Comparison of ENCODE assay signal across 24 cellular contexts in the genomic region with DNA sequence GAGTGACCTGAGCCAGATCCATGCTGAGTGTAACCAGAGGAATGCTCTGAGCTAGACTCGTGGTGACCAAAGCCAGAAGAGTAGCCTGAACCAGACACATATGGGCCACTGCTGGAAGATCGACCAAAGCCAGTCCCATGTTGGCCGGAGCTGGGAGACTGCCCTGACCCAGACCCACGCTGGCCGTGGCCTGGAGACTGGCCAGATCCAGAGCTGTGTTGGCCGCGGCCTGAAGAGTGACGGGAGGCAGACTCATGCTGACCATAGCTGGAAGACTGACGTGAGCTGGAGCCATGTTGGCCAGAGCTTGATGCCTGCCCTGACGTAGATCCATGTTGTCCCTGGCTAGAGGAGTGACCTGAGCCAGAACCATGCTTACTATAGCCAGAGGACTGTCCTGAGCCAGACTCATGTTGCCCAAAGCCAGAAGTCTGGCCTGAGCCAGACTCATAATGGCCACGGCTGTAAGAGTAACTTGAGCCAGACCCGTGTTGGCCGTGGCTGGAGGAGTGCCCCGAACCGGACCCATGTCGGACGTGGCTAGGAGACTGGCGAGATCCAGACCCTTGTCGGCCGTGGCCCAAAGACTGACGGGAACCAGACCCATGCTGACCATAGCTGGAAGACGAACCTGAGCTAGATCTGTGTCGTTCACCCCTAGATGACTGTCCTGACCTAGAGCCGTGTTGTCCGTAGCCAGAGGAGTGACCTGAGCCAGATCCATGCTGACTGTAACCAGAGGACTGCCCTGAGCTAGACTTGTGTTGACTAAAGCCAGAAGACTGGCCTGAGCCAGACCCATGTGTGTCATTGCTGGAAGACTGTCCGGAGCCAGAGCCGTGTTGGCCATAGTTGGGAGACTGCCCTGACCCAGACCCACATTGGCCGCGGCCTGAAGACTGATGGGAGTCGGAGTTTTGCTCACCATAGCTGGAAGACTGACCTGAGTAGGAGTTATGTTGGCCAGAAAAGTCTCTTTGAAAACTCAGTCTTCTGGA. TPM values are rescaled to one million over a fixed set of nuclear protein-coding genes. Genes with fewer than 3 reads are reported as not detected.
"Had no signal": no experiment of that assay in that cellular context is flagged by ENCODE, and none has a peak within 500 bp of the region (broad histone marks: within the 10 kb centered on the region; RNA-seq: fewer than 3 reads in every experiment).

No MANE protein-coding gene starts in this region.

- H3K36me3 ChIP-seq: heart left ventricle, left lung, lower lobe of right lung, right atrium auricular region, suprapubic skin, thyroid gland had no signal

- ATAC-seq: heart left ventricle; left lung; lower lobe of right lung; natural killer cell; stimulated activated effector memory CD8-positive, alpha-beta T cell treated with anti-CD3 and anti-CD28 coated beads, Interleukin-12 subunit alpha, Interleukin-12 subunit beta, amount 100 ng/mL, for 72 hours; stimulated activated naive CD8-positive, alpha-beta T cell treated with anti-CD3 and anti-CD28 coated beads, Interleukin-15, Interleukin-2, amounts not matched to agents 100 U/mL and 50 U/mL, for 24 hours had no signal

- H3K9me3 ChIP-seq: lower lobe of right lung, right atrium auricular region, suprapubic skin, thyroid gland had no signal

- H3K4me1 ChIP-seq: heart left ventricle, left lung, lower lobe of right lung, right atrium auricular region, suprapubic skin, thyroid gland had no signal

- H3K4me3 ChIP-seq: heart left ventricle, left lung, lower lobe of right lung, right atrium auricular region, suprapubic skin, thyroid gland had no signal

- DNase-seq: dermis blood vessel endothelial cell; endodermal cell; erythroblast; heart left ventricle; hypothalamus; lower lobe of right lung; natural killer cell; stimulated activated CD4-positive, alpha-beta T cell treated with anti-CD3 and anti-CD28 coated beads, Interleukin-4, amount 100 ng/mL, for 1 hour; stimulated activated CD8-positive, alpha-beta memory T cell treated with anti-CD3 and anti-CD28 coated beads, Interleukin-4, amount 100 ng/mL, for 48 hours; stimulated activated naive CD8-positive, alpha-beta T cell treated with anti-CD3 and anti-CD28 coated beads, Interleukin-15, Interleukin-2, amounts not matched to agents 100 U/mL and 50 U/mL, for 24 hours; thyroid gland had no signal

- H3K27me3 ChIP-seq: heart left ventricle, left lung, right atrium auricular region, suprapubic skin, thyroid gland had no signal

- H3K27ac ChIP-seq: heart left ventricle, left lung, lower lobe of right lung, right atrium auricular region, suprapubic skin, thyroid gland had no signal

RNA-seq across cellular contexts. Expression of a gene that starts 3.5 kb away (rescaled TPM):
- total RNA-seq: dermis blood vessel endothelial cell, endodermal cell, endothelial cell of umbilical vein, frontal cortex, glomerular endothelial cell, heart left ventricle, left lung, lower lobe of right lung, mesothelial cell of epicardium, mucosa of gallbladder, myocyte, natural killer cell, neural crest cell, osteocyte, right atrium auricular region, suprapubic skin, thyroid gland, ureter had no signal
- polyA plus RNA-seq: endothelial cell of umbilical vein had no signal
